In genomic region chr7:27689045-27689877, GRCh38 we compare ENCODE assay signal across 1 cellular context.
A peak's percentile ranks its signal among the peaks of the same experiment; 100 is the strongest.
TF ChIP-seq lines count a peak whose summit lies in the region.

No MANE protein-coding gene starts in this region.

TF ChIP-seq in H1, 55 proteins besides CTCF, POLR2A, EP300 and RAD21 (continued from another document):
- TF ChIP-seq, protein P1, sequence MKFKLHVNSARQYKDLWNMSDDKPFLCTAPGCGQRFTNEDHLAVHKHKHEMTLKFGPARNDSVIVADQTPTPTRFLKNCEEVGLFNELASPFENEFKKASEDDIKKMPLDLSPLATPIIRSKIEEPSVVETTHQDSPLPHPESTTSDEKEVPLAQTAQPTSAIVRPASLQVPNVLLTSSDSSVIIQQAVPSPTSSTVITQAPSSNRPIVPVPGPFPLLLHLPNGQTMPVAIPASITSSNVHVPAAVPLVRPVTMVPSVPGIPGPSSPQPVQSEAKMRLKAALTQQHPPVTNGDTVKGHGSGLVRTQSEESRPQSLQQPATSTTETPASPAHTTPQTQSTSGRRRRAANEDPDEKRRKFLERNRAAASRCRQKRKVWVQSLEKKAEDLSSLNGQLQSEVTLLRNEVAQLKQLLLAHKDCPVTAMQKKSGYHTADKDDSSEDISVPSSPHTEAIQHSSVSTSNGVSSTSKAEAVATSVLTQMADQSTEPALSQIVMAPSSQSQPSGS (IDR thresholded peaks at IDR 0.05; ENCODE audit: low read length), result no peak
- no peak for TF ChIP-seq TCF12 (IDR thresholded peaks at IDR 0.05; ENCODE audit: low read depth, low read length)
- no peak for TF ChIP-seq GABPA (IDR thresholded peaks at IDR 0.05; ENCODE audit: borderline replicate concordance, insufficient read depth, low read length)
- no peak for TF ChIP-seq RFX5 (IDR thresholded peaks at IDR 0.05; ENCODE audit: borderline replicate concordance, low read depth, low read length)
- no peak for TF ChIP-seq SP4 (IDR thresholded peaks at IDR 0.05; ENCODE audit: low read length)
- TF ChIP-seq BACH1 (IDR thresholded peaks at IDR 0.05; ENCODE audit: low read length), result no peak
- TF ChIP-seq NRF1 (IDR thresholded peaks at IDR 0.05; ENCODE audit: low read depth, low read length), result no peak
- no peak for TF ChIP-seq CBX5 (IDR thresholded peaks at IDR 0.05; ENCODE audit: low read depth, low read length)
- 0 out of 2 replicates have a peak, but pooled peaks have one; percentile 34 for TF ChIP-seq CHD2 (IDR thresholded peaks at IDR 0.05; ENCODE audit: low read length)
- TF ChIP-seq MAFK (IDR thresholded peaks at IDR 0.05; ENCODE audit: low read depth, low read length), result 0 out of 2 replicates have a peak, but pooled peaks have one; percentile 12
- no peak for TF ChIP-seq KDM4A (IDR thresholded peaks at IDR 0.05; ENCODE audit: low read depth, low read length, severe bottlenecking)
- TF ChIP-seq BCL11A (IDR thresholded peaks at IDR 0.05; ENCODE audit: low read depth in 2 of 2, low read length in 2 of 2), result no peak
- no peak for TF ChIP-seq CEBPB (IDR thresholded peaks at IDR 0.05; ENCODE audit: low read depth, low read length)
- no peak for TF ChIP-seq SAP30 (IDR thresholded peaks at IDR 0.05; ENCODE audit: insufficient read depth, insufficient replicate concordance, low read length)
